ENCODE assay signal across 17 cellular contexts in genomic region chr3:69536306-69537020, GRCh38.
DNase-seq lines count a peak whose midpoint lies in the region; ATAC-seq and TF ChIP-seq lines count a peak whose summit lies in the region.
"Had no signal": no experiment of that assay in that cellular context is flagged by ENCODE, and none has a peak within 500 bp of the region (broad histone marks: within the 10 kb centered on the region; RNA-seq: fewer than 3 reads in every experiment).

No MANE protein-coding gene starts in this region.

- no peak overlapping the region for H2BK12ac ChIP-seq in H9 (ENCODE audit: insufficient read length, low read depth, low read length)

- H3K4ac ChIP-seq in H9 (ENCODE audit: low read depth, low read length): no peak overlapping the region

- H3K23ac ChIP-seq in H9 (ENCODE audit: insufficient read length, low read depth, low read length): no peak overlapping the region

- H3K27ac Mint-ChIP-seq in GM23338 (no peak overlapping the region), H9 (peak overlapping the region in 1 of 3 experiments; percentile 39; a peak in 1 of 7 replicates), endodermal cell (no peak overlapping the region)
- H3K27ac Mint-ChIP-seq: B cell; CD8-positive, alpha-beta T cell; HFFc6 had no signal

- H3K79me2 ChIP-seq in GM23338 (replicated peaks; ENCODE audit: insufficient read depth): peaks cover 5% of the 10 kb centered on the region
- H3K79me2 ChIP-seq in H9 (ENCODE audit: insufficient read depth, low read length): no peaks in the 10 kb centered on the region

- intact Hi-C loops in thyroid gland (cut with DNase I): no loop called here
- intact Hi-C loops in stomach (cut with DNase I; ENCODE audit: low total_unique reads): no loop called here

- H3K9me3 Mint-ChIP-seq in GM23338: no peaks in the 10 kb centered on the region
- peaks cover 0 to under 1% of the 10 kb centered on the region in 2 experiments; a peak in 1 of 5 replicates for H3K9me3 Mint-ChIP-seq in H9
- no peaks in the 10 kb centered on the region for H3K9me3 Mint-ChIP-seq in endodermal cell
- H3K9me3 Mint-ChIP-seq: CD8-positive, alpha-beta T cell; HFFc6 had no signal

- no peak overlapping the region for H2BK5ac ChIP-seq in H9 (ENCODE audit: insufficient read length, low read length)

- H3K27me3 Mint-ChIP-seq in GM23338 (ENCODE audit: insufficient read depth, low read depth, poor library complexity): peaks cover 11% of the 10 kb centered on the region
- H3K27me3 Mint-ChIP-seq in H9 (ENCODE audit: low read depth): peaks cover 19% of the 10 kb centered on the region
- H3K27me3 Mint-ChIP-seq in endodermal cell (ENCODE audit: insufficient read depth): peaks cover 60% of the 10 kb centered on the region

- H2BK20ac ChIP-seq in H9 (ENCODE audit: low read depth, low read length, poor library complexity, severe bottlenecking): no peak overlapping the region

- TF ChIP-seq CTCF in GM23338 (conservative IDR thresholded peaks at IDR 0.05; ENCODE audit: low read depth in 2 of 2): no peak
- TF ChIP-seq CTCF in H9 (conservative IDR thresholded peaks at IDR 0.05): no peak
- no peak for TF ChIP-seq CTCF in endodermal cell (conservative IDR thresholded peaks at IDR 0.05)
- TF ChIP-seq CTCF in thyroid gland (IDR thresholded peaks at IDR 0.05): no peak
- no peak for TF ChIP-seq CTCF in stomach (IDR thresholded peaks at IDR 0.05)

- H3K9me2 ChIP-seq in GM23338 (ENCODE audit: insufficient read depth): no peaks in the 10 kb centered on the region

- H4K20me1 ChIP-seq in GM23338 (replicated peaks; ENCODE audit: insufficient read depth) (no peaks in the 10 kb centered on the region; the same call in 1 of the 2 replicates), H9 (ENCODE audit: control insufficient read depth, insufficient read depth, insufficient read length) (peaks cover 3% of the 10 kb centered on the region)

- no peak overlapping the region for H4K91ac ChIP-seq in H9 (ENCODE audit: insufficient read length, low read depth, low read length)

- H3K36me3 Mint-ChIP-seq in GM23338 (ENCODE audit: low read depth) (no peaks in the 10 kb centered on the region), H9 (ENCODE audit: insufficient read depth in 1 of 3, low read depth in 3 of 3) (no peaks in the 10 kb centered on the region), endodermal cell (ENCODE audit: low read depth) (no peaks in the 10 kb centered on the region)
- H3K36me3 Mint-ChIP-seq: CD8-positive, alpha-beta T cell had no signal

- no peaks in the 10 kb centered on the region for H3K79me1 ChIP-seq in H9 (ENCODE audit: insufficient read depth, low read depth, low read length, poor library complexity, severe bottlenecking)

- TF ChIP-seq POLR2A in thyroid gland (IDR thresholded peaks at IDR 0.05): no peak
- TF ChIP-seq POLR2A in stomach (IDR thresholded peaks at IDR 0.05): no peak

- no peaks in the 10 kb centered on the region for H3F3A ChIP-seq in GM23338 (replicated peaks; ENCODE audit: low read depth)

- H3K4me1 ChIP-seq in GM23338 (ENCODE audit: insufficient read depth) (0 out of 2 replicates have a peak, but pooled peaks cover 8% of the 10 kb centered on the region), H9 (ENCODE audit: insufficient read depth, low read length) (no peaks in the 10 kb centered on the region), endodermal cell (ENCODE audit: control insufficient read depth, insufficient read depth, low read length) (no peaks in the 10 kb centered on the region), thyroid gland (peaks cover 81 to 86% of the 10 kb centered on the region in 2 donors), stomach (peaks cover 2 to 12% (median 3%) of the 10 kb centered on the region in 4 donors)

- peak; percentile 34 for DNase-seq in GM23338 (ENCODE audit: low spot score)
- DNase-seq in H9: peak; percentile 49
- DNase-seq in endodermal cell: peak; percentile 52
- peak; percentile 96 for DNase-seq in thyroid gland
- DNase-seq in glomerular visceral epithelial cell (ENCODE audit: extremely low spot score): no peak
- DNase-seq in stomach: no peak
- DNase-seq: Calu3; CD8-positive, alpha-beta T cell; DND-41; EL; HFFc6; IMR-90 had no signal

- TF ChIP-seq EP300 in stomach (IDR thresholded peaks at IDR 0.05): no peak

- 0 out of 2 replicates have a peak overlapping the region, but pooled peaks have one; percentile 25 for H2BK15ac ChIP-seq in H9 (ENCODE audit: low read depth, low read length)

- H3K18ac ChIP-seq in H9 (ENCODE audit: insufficient read length, low read depth, low read length): no peak overlapping the region

- peaks cover 7% of the 10 kb centered on the region for H3K23me2 ChIP-seq in H9 (ENCODE audit: insufficient read length, low read depth, low read length, poor library complexity, severe bottlenecking)

- H3K27me3 ChIP-seq in GM23338 (ENCODE audit: insufficient read depth): peaks cover 19% of the 10 kb centered on the region
- H3K27me3 ChIP-seq in H9 (ENCODE audit: insufficient read depth, low read length): peaks cover 3% of the 10 kb centered on the region; the same call in 1 of the 2 replicates
- peaks cover 75% of the 10 kb centered on the region for H3K27me3 ChIP-seq in endodermal cell (ENCODE audit: control insufficient read depth, insufficient read depth, low read length, poor library complexity, severe bottlenecking)
- no peaks in the 10 kb centered on the region for H3K27me3 ChIP-seq in thyroid gland
- peaks cover 0 to 9% (median 8%) of the 10 kb centered on the region in 3 donors for H3K27me3 ChIP-seq in stomach

- H2AK5ac ChIP-seq in H9 (ENCODE audit: insufficient read length, low read length): no peak overlapping the region

- H3K27ac ChIP-seq in GM23338 (ENCODE audit: low read depth) (no peak overlapping the region), H9 (ENCODE audit: insufficient read length, low read depth, low read length) (no peak overlapping the region), endodermal cell (ENCODE audit: low read depth, low read length) (no peak overlapping the region), thyroid gland (peak overlapping the region; percentile 83 to 90 (median 85)), stomach (no peak overlapping the region)
- H3K27ac ChIP-seq: BLaER1 treated with 17β-estradiol and CSF1 and Interleukin-3, amounts not matched to agents 10 nM and 100 nM; HL-60 had no signal

- no peak overlapping the region for H3T11ph ChIP-seq in H9 (ENCODE audit: low read length)

- no peak overlapping the region for H3K4me3 Mint-ChIP-seq in GM23338
- H3K4me3 Mint-ChIP-seq in H9: no peak overlapping the region
- no peak overlapping the region for H3K4me3 Mint-ChIP-seq in endodermal cell
- H3K4me3 Mint-ChIP-seq: B cell; CD8-positive, alpha-beta T cell; HFFc6 had no signal

- no peak overlapping the region for H3K9ac ChIP-seq in H9 (ENCODE audit: extremely low read depth, insufficient read length, low read length)
- no peak overlapping the region for H3K9ac ChIP-seq in endodermal cell (ENCODE audit: extremely low read depth, low read length, poor library complexity, severe bottlenecking)
- H3K9ac ChIP-seq: BLaER1 treated with 17β-estradiol and CSF1 and Interleukin-3, amounts not matched to agents 10 nM and 100 nM had no signal

- H3K14ac ChIP-seq in H9 (ENCODE audit: insufficient read depth, low read length): no peak overlapping the region

- H3K36me3 ChIP-seq in GM23338 (ENCODE audit: insufficient read depth) (no peaks in the 10 kb centered on the region), endodermal cell (ENCODE audit: control insufficient read depth, insufficient read depth, low read length) (no peaks in the 10 kb centered on the region), thyroid gland (no peaks in the 10 kb centered on the region), stomach (no peaks in the 10 kb centered on the region)

- ATAC-seq in GM23338: peak; percentile 85
- ATAC-seq: CD8-positive, alpha-beta T cell; GM12878; HCT116 had no signal

- no peak overlapping the region for H4K5ac ChIP-seq in H9 (ENCODE audit: insufficient read length, low read depth, low read length)

- no peak overlapping the region for H2BK120ac ChIP-seq in H9 (ENCODE audit: low read depth, low read length, poor library complexity, severe bottlenecking)

- H3K4me3 ChIP-seq in GM23338 (no peak overlapping the region), endodermal cell (ENCODE audit: low read length) (no peak overlapping the region), thyroid gland (replicated peaks in 1 of 3) (no peak overlapping the region), stomach (no peak overlapping the region)
- H3K4me3 ChIP-seq: BLaER1 treated with 17β-estradiol and CSF1 and Interleukin-3, amounts not matched to agents 10 nM and 100 nM; GM12878 had no signal

- H3K9me3 ChIP-seq in H9 (ENCODE audit: control insufficient read depth, low read depth, low read length) (no peaks in the 10 kb centered on the region), endodermal cell (ENCODE audit: control insufficient read depth, low read length) (no peaks in the 10 kb centered on the region), thyroid gland (no peaks in the 10 kb centered on the region), stomach (no peaks in the 10 kb centered on the region)
- H3K9me3 ChIP-seq: BLaER1 treated with 17β-estradiol and CSF1 and Interleukin-3, amounts not matched to agents 10 nM and 100 nM had no signal

- H2AFZ ChIP-seq in GM23338 (no peak overlapping the region), H9 (ENCODE audit: low read length) (no peak overlapping the region)

- no peak overlapping the region for H4K8ac ChIP-seq in H9 (replicated peaks; ENCODE audit: insufficient read length, low read depth, low read length)

- no peak overlapping the region for H3K56ac ChIP-seq in H9 (ENCODE audit: insufficient read length, low read depth, low read length)

- H3K4me1 Mint-ChIP-seq in GM23338 (peaks cover 19% of the 10 kb centered on the region), H9 (peaks cover 8 to 9% of the 10 kb centered on the region in 2 experiments), endodermal cell (peaks cover 8% of the 10 kb centered on the region)
- H3K4me1 Mint-ChIP-seq: B cell had no signal

- no peak overlapping the region for H3K4me2 ChIP-seq in GM23338
- H3K4me2 ChIP-seq in H9 (ENCODE audit: insufficient read depth, insufficient read length, low read length): no peak overlapping the region
- H3K4me2 ChIP-seq: BLaER1 treated with 17β-estradiol and CSF1 and Interleukin-3, amounts not matched to agents 10 nM and 100 nM had no signal

- WGBS in H9 (ENCODE audit: extremely low coverage, insufficient read length, low lambda C conversion rate): no CpG with 5 or more reads among the region's 19 CpGs
- WGBS in endodermal cell (ENCODE audit: insufficient coverage in 1 of 2, insufficient read length in 1 of 2), 2 experiments: 88 to 89% methylated on average over 6 to 19 of the region's 19 CpGs
- 47 to 60% methylated on average over 13 to 15 of the region's 19 CpGs for WGBS in thyroid gland, 2 donors
- 76 to 89% (median 82%) methylated on average over 14 to 19 of the region's 19 CpGs for WGBS in stomach, 5 donors

TF ChIP-seq in GM23338, 12 proteins besides CTCF, POLR2A, EP300 and RAD21 (continues in another document):
- TF ChIP-seq POLR2AphosphoS5 (IDR thresholded peaks at IDR 0.05; ENCODE audit: low read depth): no peak

Comparison
In these comparisons a context has a peak if more than half of its experiments do, and no peak if none do; other contexts are left out.
1. DNase-seq: peak in GM23338 (single experiment), H9 (single experiment), endodermal cell (single experiment) and thyroid gland (2 of 2); none in glomerular visceral epithelial cell (single experiment) and stomach (single experiment).
2. H3K27ac ChIP-seq: peak in thyroid gland (3 of 3); none in GM23338 (single experiment), H9 (single experiment), endodermal cell (single experiment) and stomach (0 of 5).